Comparison of ENCODE assay signal across 8 cellular contexts in the genomic region with DNA sequence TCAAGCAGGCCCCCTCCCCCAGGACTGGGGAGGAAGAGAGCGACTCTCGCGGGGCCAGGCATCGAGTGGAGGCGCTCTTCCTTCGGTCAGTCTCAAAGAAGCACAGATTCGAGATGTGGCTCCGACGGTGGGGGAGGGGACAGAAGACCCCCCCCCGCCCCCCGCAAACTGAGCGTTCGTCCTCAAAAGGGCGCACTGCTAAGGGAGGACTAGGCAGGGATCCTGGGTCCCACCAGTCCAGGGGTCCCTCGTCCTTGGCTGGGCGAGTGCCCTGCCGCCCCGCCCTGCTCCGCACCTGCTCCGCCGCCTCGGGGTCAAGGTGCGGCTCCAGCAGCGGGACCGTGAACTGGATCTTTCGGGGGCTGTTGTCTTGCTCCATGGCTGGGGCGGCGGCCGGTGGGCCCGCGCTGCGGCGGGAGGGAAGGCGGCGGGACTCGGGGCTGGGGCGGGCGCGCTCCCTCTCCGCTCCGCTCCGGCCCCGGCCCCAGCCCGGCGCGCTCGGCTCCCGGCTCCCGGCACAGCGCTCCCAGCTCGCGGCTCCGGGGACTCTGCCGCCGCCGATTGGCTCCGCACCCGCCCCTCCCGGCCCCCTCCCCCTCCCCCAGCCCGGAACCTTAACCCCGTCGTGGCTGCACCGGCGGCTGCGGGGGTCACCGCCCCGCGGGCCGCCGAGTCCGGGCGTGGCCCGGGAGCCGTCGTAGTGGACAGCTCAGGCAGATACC. TPM values are rescaled to one million over a fixed set of nuclear protein-coding genes. Genes with fewer than 3 reads are reported as not detected.
DNase-seq lines count a peak whose midpoint lies in the region; ATAC-seq, FAIRE-seq and TF ChIP-seq lines count a peak whose summit lies in the region.

A gene with protein sequence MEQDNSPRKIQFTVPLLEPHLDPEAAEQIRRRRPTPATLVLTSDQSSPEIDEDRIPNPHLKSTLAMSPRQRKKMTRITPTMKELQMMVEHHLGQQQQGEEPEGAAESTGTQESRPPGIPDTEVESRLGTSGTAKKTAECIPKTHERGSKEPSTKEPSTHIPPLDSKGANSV (minus strand): TSS at position 550 of the 722 bp plus-strand sequence. CDS start 171 bp downstream, at position 379.

- peaks cover 0 to 11% (median 0%) of the 10 kb centered on the region in 4 donors for H3K4me1 ChIP-seq in Peyer's patch

- H3K27me3 Mint-ChIP-seq in CD14-positive monocyte (ENCODE audit: low read depth in 3 of 3) (peaks cover 64 to 75% (median 64%) of the 10 kb centered on the region in 3 donors), osteocyte (ENCODE audit: unreplicated experiment) (peaks cover 79% of the 10 kb centered on the region)

- ATAC-seq in Right ventricle myocardium inferior, result peak; percentile 45
- no peak for ATAC-seq in GM21786 (IDR thresholded peaks at IDR 0.05; ENCODE audit: unreplicated experiment)
- no peak for ATAC-seq in GM18873 (IDR thresholded peaks at IDR 0.05; ENCODE audit: low FRiP score, unreplicated experiment)

- no peak within 1 kb of the TSS for H3K27ac Mint-ChIP-seq in CD14-positive monocyte
- no peak within 1 kb of the TSS for H3K27ac Mint-ChIP-seq in osteocyte (ENCODE audit: unreplicated experiment)

- H3K4me3 Mint-ChIP-seq in CD14-positive monocyte, result peak within 1 kb of the TSS; percentile 67 to 87
- peak within 1 kb of the TSS; percentile 29 for H3K4me3 Mint-ChIP-seq in osteocyte (ENCODE audit: unreplicated experiment)

- H3K9me3 Mint-ChIP-seq in CD14-positive monocyte (peaks cover 0 to 7% (median 5%) of the 10 kb centered on the region in 7 donors), osteocyte (ENCODE audit: unreplicated experiment) (no peaks in the 10 kb centered on the region)

- H3K27ac ChIP-seq in Peyer's patch, result no peak within 1 kb of the TSS

- no peaks in the 10 kb centered on the region for H3K36me3 ChIP-seq in Peyer's patch

- intact Hi-C loops in CD14-positive monocyte (cut with micrococcal nuclease) (no loop called here), Right ventricle myocardium inferior (cut with DNase I) (no loop called here)

- H3K9me3 ChIP-seq in Peyer's patch, result no peaks in the 10 kb centered on the region

- TF ChIP-seq POLR2A in Peyer's patch (IDR thresholded peaks at IDR 0.05), result no peak
- TF ChIP-seq POLR2A in H54 (IDR thresholded peaks at IDR 0.05; ENCODE audit: low read depth, low read length), result no peak

- H3K4me1 Mint-ChIP-seq in CD14-positive monocyte (peaks cover 16% of the 10 kb centered on the region), osteocyte (ENCODE audit: unreplicated experiment) (peaks cover 6% of the 10 kb centered on the region)

- DNase-seq in CD14-positive monocyte (ENCODE audit: low spot score) (no peak), Peyer's patch (peak in 1 of 3 donors; percentile 58), Right ventricle myocardium inferior (ENCODE audit: missing footprints) (no peak), osteocyte (ENCODE audit: extremely low spot score, unreplicated experiment) (no peak), H54 (ENCODE audit: insufficient read length, low spot score) (no peak), germinal center (ENCODE audit: low spot score) (no peak)

- peak within 1 kb of the TSS; percentile 22 to 61 (median 48) for H3K4me3 ChIP-seq in Peyer's patch

- H3K27me3 ChIP-seq in Peyer's patch, result no peaks in the 10 kb centered on the region

- no peak for TF ChIP-seq CTCF in CD14-positive monocyte (IDR thresholded peaks at IDR 0.05)
- TF ChIP-seq CTCF in Peyer's patch (IDR thresholded peaks at IDR 0.05), result no peak
- TF ChIP-seq CTCF in osteocyte (IDR thresholded peaks at IDR 0.05), result no peak

- FAIRE-seq in H54 (lab: Jason Lieb, UNC), result no peak

- peaks cover 6 to 8% of the 10 kb centered on the region in 2 donors for H3K36me3 Mint-ChIP-seq in CD14-positive monocyte
- H3K36me3 Mint-ChIP-seq in osteocyte (ENCODE audit: unreplicated experiment), result no peaks in the 10 kb centered on the region

RNA-seq across cellular contexts. Expression of the gene that starts here (rescaled TPM):
- polyA plus RNA-seq in CD14-positive monocyte, result not detected
- total RNA-seq in Peyer's patch (1 to 10 TPM; 1.1 to 4.1 (median 1.8) TPM), Right ventricle myocardium inferior (239 TPM), osteocyte (not detected in 2 replicates)

Comparison
In these comparisons a context has a peak if more than half of its experiments do, and no peak if none do; other contexts are left out.
1. RNA of the gene that starts here (total RNA-seq): 239 TPM in Right ventricle myocardium inferior (single experiment); 1.1 to 4.1 TPM in Peyer's patch and not detected in osteocyte; every median in the first group is over 10 times any median in the second.